ENCODE assay signal across 10 cellular contexts in genomic region chr13:99382428-99383133, GRCh38.
DNase-seq lines count a peak whose midpoint lies in the region; ATAC-seq and TF ChIP-seq lines count a peak whose summit lies in the region.
"Had no signal": no experiment of that assay in that cellular context is flagged by ENCODE, and none has a peak within 500 bp of the region (broad histone marks: within the 10 kb centered on the region; RNA-seq: fewer than 3 reads in every experiment).

No MANE protein-coding gene starts in this region.

- POLR2A ChIA-PET in HCT116 (lab: Charles Lee) = no interaction called here
- POLR2A ChIA-PET in activated CD8-positive, alpha-beta T cell treated with anti-CD3 and anti-CD28 coated beads for 36 hours (lab: Charles Lee) = interaction anchor here (0.6 to 5.0 kb wide), 15 partner anchors 16 to 206 kb away, joined by 3 to 38 read pairs (median 5); partner anchors contain the start of gene UBAC2

- no peak overlapping the region for H3K9ac ChIP-seq in HCT116 (ENCODE audit: low read length)
- H3K9ac ChIP-seq: SK-N-SH had no signal

- no peaks in the 10 kb centered on the region for H4K20me1 ChIP-seq in HCT116 (ENCODE audit: insufficient read depth)

- H2AFZ ChIP-seq in HCT116 (ENCODE audit: low read depth, low read length, poor library complexity, severe bottlenecking) = no peak overlapping the region

- no peaks in the 10 kb centered on the region for H3K27me3 Mint-ChIP-seq in activated CD8-positive, alpha-beta T cell treated with anti-CD3 and anti-CD28 coated beads for 36 hours

- H3K9me3 ChIP-seq in HCT116 (ENCODE audit: control insufficient read depth in 1 of 2, insufficient read depth in 1 of 2, low read depth in 1 of 2, low read length in 2 of 2) = no peaks in the 10 kb centered on the region
- H3K9me3 ChIP-seq in effector memory CD4-positive, alpha-beta T cell (ENCODE audit: control insufficient read depth, low read length) = no peaks in the 10 kb centered on the region
- no peaks in the 10 kb centered on the region for H3K9me3 ChIP-seq in ovary
- H3K9me3 ChIP-seq in thyroid gland = no peaks in the 10 kb centered on the region
- H3K9me3 ChIP-seq: left ventricle myocardium inferior, SK-N-SH had no signal

- TF ChIP-seq RAD21 in HCT116 (IDR thresholded peaks at IDR 0.05; ENCODE audit: low read depth) = no peak

- H3K4me1 Mint-ChIP-seq in activated CD8-positive, alpha-beta T cell treated with anti-CD3 and anti-CD28 coated beads for 36 hours (ENCODE audit: low read depth) = peaks cover 90% of the 10 kb centered on the region

- peak; percentile 41 for ATAC-seq in HCT116
- ATAC-seq in activated CD8-positive, alpha-beta T cell treated with anti-CD3 and anti-CD28 coated beads for 36 hours = peak; percentile 11

- peaks cover 59% of the 10 kb centered on the region for H3K36me3 Mint-ChIP-seq in activated CD8-positive, alpha-beta T cell treated with anti-CD3 and anti-CD28 coated beads for 36 hours (ENCODE audit: low read depth)

- peak overlapping the region; percentile 15 for H3K4me3 Mint-ChIP-seq in activated CD8-positive, alpha-beta T cell treated with anti-CD3 and anti-CD28 coated beads for 36 hours

- H3K27ac Mint-ChIP-seq in activated CD8-positive, alpha-beta T cell treated with anti-CD3 and anti-CD28 coated beads for 36 hours = peak overlapping the region; percentile 86

- TF ChIP-seq EP300 in ovary (IDR thresholded peaks at IDR 0.05) = no peak

- RAD21 ChIA-PET in HCT116 (lab: Charles Lee; ENCODE audit: low non-redundant PET in 1 of 2, low total read pairs in 2 of 2, uncharacterized antibody in 2 of 2, unreplicated experiment in 2 of 2) = no interaction called here

- H3K27ac ChIP-seq in HCT116 (ENCODE audit: low read depth, low read length) = no peak overlapping the region
- peak overlapping the region; percentile 74 for H3K27ac ChIP-seq in effector memory CD4-positive, alpha-beta T cell (ENCODE audit: insufficient read depth, low read length, poor library complexity, severe bottlenecking)
- peak overlapping the region in 16 of 21 experiments; percentile 4 to 85 (median 61) for H3K27ac ChIP-seq in skin epidermis
- no peak overlapping the region for H3K27ac ChIP-seq in ovary
- H3K27ac ChIP-seq in thyroid gland = no peak overlapping the region
- H3K27ac ChIP-seq: left ventricle myocardium inferior had no signal

- TF ChIP-seq CTCF in HCT116 (IDR thresholded peaks at IDR 0.05 in 2 of 3, conservative IDR thresholded peaks at IDR 0.05 in 1 of 3; ENCODE audit: borderline replicate concordance in 1 of 3, insufficient read depth in 1 of 3, low read depth in 2 of 3, low read length in 2 of 3) = no peak
- TF ChIP-seq CTCF in activated CD8-positive, alpha-beta T cell treated with anti-CD3 and anti-CD28 coated beads for 36 hours (IDR thresholded peaks at IDR 0.05) = no peak
- no peak for TF ChIP-seq CTCF in ovary (IDR thresholded peaks at IDR 0.05)
- no peak for TF ChIP-seq CTCF in thyroid gland (IDR thresholded peaks at IDR 0.05)

- no peaks in the 10 kb centered on the region for H3K27me3 ChIP-seq in HCT116 (ENCODE audit: insufficient read depth, low read length)
- no peaks in the 10 kb centered on the region for H3K27me3 ChIP-seq in effector memory CD4-positive, alpha-beta T cell (replicated peaks; ENCODE audit: control insufficient read depth, insufficient read depth, low read length, poor library complexity, severe bottlenecking)
- H3K27me3 ChIP-seq in ovary = no peaks in the 10 kb centered on the region
- no peaks in the 10 kb centered on the region for H3K27me3 ChIP-seq in thyroid gland

- 86 to 94% (median 92%) methylated on average over 9 of the region's 9 CpGs for WGBS in ovary, 3 donors
- WGBS in thyroid gland, 2 donors = 86 to 92% methylated on average over 9 of the region's 9 CpGs

- no TSS peak for BruUV-seq in HCT116 (replicated peaks; lab: Mats Ljungman, UMichigan)

- TF ChIP-seq POLR2A in HCT116 (IDR thresholded peaks at IDR 0.05; ENCODE audit: borderline replicate concordance, extremely low read depth, insufficient read depth, insufficient read length) = no peak
- TF ChIP-seq POLR2A in ovary (IDR thresholded peaks at IDR 0.05) = no peak
- no peak for TF ChIP-seq POLR2A in thyroid gland (IDR thresholded peaks at IDR 0.05)

- no peaks in the 10 kb centered on the region for H3K9me2 ChIP-seq in HCT116 (ENCODE audit: insufficient read depth)
- H3K9me2 ChIP-seq: SK-N-SH had no signal

- H3K4me3 ChIP-seq in HCT116 (replicated peaks in 1 of 2; ENCODE audit: low read depth in 1 of 2, low read length in 2 of 2) (no peak overlapping the region), skin epidermis (no peak overlapping the region), ovary (no peak overlapping the region), thyroid gland (replicated peaks in 1 of 3) (no peak overlapping the region)
- no peak overlapping the region for H3K4me3 ChIP-seq in effector memory CD4-positive, alpha-beta T cell (ENCODE audit: insufficient read depth, low read depth, low read length, poor library complexity, severe bottlenecking)
- H3K4me3 ChIP-seq: left ventricle myocardium inferior had no signal

- no peak for DNase-seq in HCT116 (ENCODE audit: low read depth, low spot score)
- DNase-seq in activated CD8-positive, alpha-beta T cell treated with anti-CD3 and anti-CD28 coated beads for 36 hours = peak; percentile 61
- peak in 2 of 3 donors; percentile 19 to 33 for DNase-seq in effector memory CD4-positive, alpha-beta T cell
- no peak for DNase-seq in ovary
- no peak for DNase-seq in effector CD8-positive, alpha-beta T cell (lab: John Stamatoyannopoulos, UW)
- no peak for DNase-seq in thyroid gland
- DNase-seq in SW 1271 (lab: John Stamatoyannopoulos, UW) = no peak
- DNase-seq: left ventricle myocardium inferior, SK-N-SH had no signal

- H3K4me1 ChIP-seq in HCT116 (ENCODE audit: control insufficient read depth in 1 of 2, insufficient read depth in 2 of 2, low read length in 2 of 2) (peaks cover 0 to 13% of the 10 kb centered on the region in 2 experiments; a peak in 2 of 4 replicates), ovary (ENCODE audit: insufficient read depth) (peaks cover 2% of the 10 kb centered on the region), thyroid gland (peaks cover 0 to 8% of the 10 kb centered on the region in 2 donors)
- H3K4me1 ChIP-seq in effector memory CD4-positive, alpha-beta T cell (ENCODE audit: control insufficient read depth, insufficient read depth, low read length, poor library complexity, severe bottlenecking) = peaks cover 74% of the 10 kb centered on the region

- intact Hi-C loops in HCT116 (cut with micrococcal nuclease) (no loop called here), ovary (cut with DNase I) (no loop called here), thyroid gland (cut with DNase I) (loop anchor here (5.0 kb wide), 1 partner anchor 115 kb away; no protein-coding TSS in a partner anchor)
- intact Hi-C loops in activated CD8-positive, alpha-beta T cell treated with anti-CD3 and anti-CD28 coated beads for 36 hours (cut with micrococcal nuclease) = no loop called here

- H3K36me3 ChIP-seq in HCT116 (ENCODE audit: control insufficient read depth in 1 of 2, insufficient read depth in 2 of 2, low read length in 2 of 2) (peaks cover 5 to 8% of the 10 kb centered on the region in 2 experiments; a peak in 1 of 4 replicates), ovary (no peaks in the 10 kb centered on the region), thyroid gland (peaks cover 5 to 7% of the 10 kb centered on the region in 2 donors)
- H3K36me3 ChIP-seq in effector memory CD4-positive, alpha-beta T cell (ENCODE audit: control insufficient read depth, insufficient read depth, low read length) = no peaks in the 10 kb centered on the region

- H3K9me3 Mint-ChIP-seq in activated CD8-positive, alpha-beta T cell treated with anti-CD3 and anti-CD28 coated beads for 36 hours = no peaks in the 10 kb centered on the region

- H3K79me2 ChIP-seq in HCT116 (ENCODE audit: insufficient read depth, low read length) = no peaks in the 10 kb centered on the region

- H3K4me2 ChIP-seq in HCT116 (ENCODE audit: low read length) = peak overlapping the region; percentile 44; the same call in 1 of the 2 replicates
- H3K4me2 ChIP-seq: SK-N-SH had no signal

- CTCF ChIA-PET in HCT116 (lab: Charles Lee) = no interaction called here
- CTCF ChIA-PET in activated CD8-positive, alpha-beta T cell treated with anti-CD3 and anti-CD28 coated beads for 36 hours (lab: Charles Lee) = interaction anchor here (0.9 to 19.3 kb wide), 17 partner anchors 9 to 152 kb away, joined by 3 to 395 read pairs (median 3); no protein-coding TSS in a partner anchor

TF ChIP-seq in HCT116, 20 proteins besides CTCF, POLR2A, EP300 and RAD21:
- TF ChIP-seq EZH2phosphoT487 (IDR thresholded peaks at IDR 0.05; ENCODE audit: borderline replicate concordance) = no peak
- TF ChIP-seq REST (IDR thresholded peaks at IDR 0.05; ENCODE audit: low read depth) = no peak

Comparison
In these comparisons a context has a peak if more than half of its experiments do, and no peak if none do; other contexts are left out.
1. DNase-seq: peak in activated CD8-positive, alpha-beta T cell treated with anti-CD3 and anti-CD28 coated beads for 36 hours (single experiment) and effector memory CD4-positive, alpha-beta T cell (2 of 3); none in HCT116 (single experiment), ovary (0 of 5), effector CD8-positive, alpha-beta T cell (single experiment), thyroid gland (0 of 2) and SW 1271 (0 of 2).
2. H3K27ac ChIP-seq: peak in effector memory CD4-positive, alpha-beta T cell (single experiment) and skin epidermis (16 of 21); none in HCT116 (single experiment), ovary (0 of 2) and thyroid gland (0 of 3).